Comparison of ENCODE assay signal across 14 cellular contexts in the genomic region with DNA sequence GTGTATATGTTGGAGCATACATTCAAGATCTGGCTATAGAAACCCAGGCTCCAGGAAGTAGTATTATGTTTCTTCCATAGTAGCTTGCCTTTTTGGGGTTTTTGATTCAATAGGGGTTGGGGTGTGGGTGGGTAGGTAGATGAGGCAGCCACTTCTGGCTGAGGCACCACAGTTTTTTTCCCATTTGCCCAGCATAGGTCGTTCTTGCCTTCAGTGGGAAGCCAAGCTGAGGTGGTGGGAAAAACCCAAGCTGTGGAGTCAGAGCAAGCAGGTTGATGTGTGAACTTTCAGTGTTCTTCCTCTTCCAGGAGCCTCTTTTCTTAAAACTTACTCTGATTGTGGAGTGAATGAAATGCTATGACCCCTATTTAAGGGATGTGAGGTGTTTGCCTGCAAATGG.
"Had no signal": no experiment of that assay in that cellular context is flagged by ENCODE, and none has a peak within 500 bp of the region (broad histone marks: within the 10 kb centered on the region; RNA-seq: fewer than 3 reads in every experiment).

No MANE protein-coding gene starts in this region.

- H3K9me3 ChIP-seq: pancreas, sigmoid colon, SJSA1, stomach, thoracic aorta, upper lobe of right lung had no signal

- DNase-seq: activated CD8-positive, alpha-beta memory T cell treated with anti-CD3 and anti-CD28 coated beads, Interleukin-2, amount 50 U/mL, for 48 hours; activated effector memory CD4-positive, alpha-beta T cell treated with anti-CD3 and anti-CD28 coated beads, Interleukin-2, amount 50 U/mL, for 16 hours; dermis blood vessel endothelial cell; effector memory CD8-positive, alpha-beta T cell; foreskin keratinocyte; mesenchymal stem cell; naive thymus-derived CD8-positive, alpha-beta T cell; pancreas; sigmoid colon; stomach; upper lobe of right lung had no signal

- H3K27ac Mint-ChIP-seq: effector memory CD8-positive, alpha-beta T cell; naive thymus-derived CD8-positive, alpha-beta T cell; WTC11 had no signal

- H3K36me3 Mint-ChIP-seq: naive thymus-derived CD8-positive, alpha-beta T cell; WTC11 had no signal

- H3K4me1 ChIP-seq: foreskin keratinocyte, pancreas, sigmoid colon, SJSA1, stomach, upper lobe of right lung had no signal

- H3K4me3 Mint-ChIP-seq: effector memory CD8-positive, alpha-beta T cell; naive thymus-derived CD8-positive, alpha-beta T cell; WTC11 had no signal

- H3K9me3 Mint-ChIP-seq: effector memory CD8-positive, alpha-beta T cell; naive thymus-derived CD8-positive, alpha-beta T cell; WTC11 had no signal

- H3K27me3 ChIP-seq: foreskin keratinocyte, sigmoid colon, SJSA1, upper lobe of right lung had no signal

- H3K27me3 Mint-ChIP-seq: effector memory CD8-positive, alpha-beta T cell; naive thymus-derived CD8-positive, alpha-beta T cell had no signal

- H3K27ac ChIP-seq: foreskin keratinocyte, pancreas, sigmoid colon, SJSA1, stomach, thoracic aorta, upper lobe of right lung had no signal

- H3K36me3 ChIP-seq: pancreas, sigmoid colon, SJSA1, stomach, thoracic aorta, upper lobe of right lung had no signal

- ATAC-seq: effector memory CD8-positive, alpha-beta T cell; foreskin keratinocyte; naive thymus-derived CD8-positive, alpha-beta T cell; pancreas; upper lobe of right lung; WTC11 had no signal

- H3K4me3 ChIP-seq: pancreas, sigmoid colon, SJSA1, stomach, thoracic aorta, upper lobe of right lung had no signal
